Comparison of ENCODE assay signal across 16 cellular contexts in the genomic region with DNA sequence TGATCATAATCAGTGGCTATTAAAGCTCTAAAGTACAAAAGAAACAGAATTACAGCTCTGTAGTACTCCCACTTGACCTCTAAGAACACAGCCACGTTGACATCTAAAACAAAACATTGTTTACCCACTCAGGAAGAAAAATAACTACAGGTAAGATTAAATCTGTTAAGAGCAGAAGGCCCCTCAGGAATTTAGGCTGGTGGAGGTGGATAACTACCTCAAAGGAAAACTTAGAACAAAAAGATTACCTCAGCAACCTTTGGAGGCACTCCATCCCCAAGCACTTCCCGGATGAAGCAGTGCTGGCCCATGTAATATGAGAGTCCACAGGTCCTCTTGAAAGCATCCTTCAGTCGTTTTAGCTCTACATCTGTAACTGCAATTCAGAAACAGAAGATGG.
"Had no signal": no experiment of that assay in that cellular context is flagged by ENCODE, and none has a peak within 500 bp of the region (broad histone marks: within the 10 kb centered on the region; RNA-seq: fewer than 3 reads in every experiment).

No MANE protein-coding gene starts in this region.

- H3K27ac ChIP-seq: heart left ventricle, pancreas, testis, upper lobe of left lung had no signal

- H3K4me1 ChIP-seq: heart left ventricle, pancreas, testis had no signal

- DNase-seq: activated CD4-positive, alpha-beta T cell treated with anti-CD3 and anti-CD28 coated beads for 1 hour; activated CD4-positive, alpha-beta T cell treated with anti-CD3 and anti-CD28 coated beads, Interleukin-2, amount 50 U/mL, for 4 hours; activated naive CD4-positive, alpha-beta T cell treated with Interleukin-2 at 50 U/mL for 16 hours; activated T-cell treated with anti-CD3 and anti-CD28 coated beads for 4 hours; aorta; cerebellar nuclear complex; effector memory CD4-positive, alpha-beta T cell; foreskin melanocyte; heart left ventricle; left cardiac atrium; naive B cell; pancreas; stimulated activated CD4-positive, alpha-beta T cell treated with anti-CD3 and anti-CD28 coated beads, Interleukin-1b, Interleukin-23, amount 100 ng/mL, for 48 hours; stimulated activated naive CD8-positive, alpha-beta T cell treated with anti-CD3 and anti-CD28 coated beads, Interleukin-15, amount 100 ng/mL, for 72 hours; testis; upper lobe of left lung had no signal

- H3K9me3 ChIP-seq: heart left ventricle, pancreas, testis, upper lobe of left lung had no signal

- H3K27me3 ChIP-seq: heart left ventricle, pancreas, testis, upper lobe of left lung had no signal

- ATAC-seq: heart left ventricle; left cardiac atrium; pancreas; stimulated activated naive CD8-positive, alpha-beta T cell treated with anti-CD3 and anti-CD28 coated beads, Interleukin-15, amount 100 ng/mL, for 72 hours had no signal

- H3K4me3 ChIP-seq: heart left ventricle, pancreas, testis, upper lobe of left lung had no signal
